Comparison of ENCODE assay signal across 8 cellular contexts in genomic region chr3:134249935-134250716, GRCh38. TPM values are rescaled to one million over a fixed set of nuclear protein-coding genes. Genes with fewer than 3 reads are reported as not detected.
DNase-seq lines count a peak whose midpoint lies in the region; ATAC-seq and TF ChIP-seq lines count a peak whose summit lies in the region.

No MANE protein-coding gene starts in this region.

- H3K27ac ChIP-seq in transverse colon = peak overlapping the region; percentile 90 to 95 (median 92)

- 1% methylated on average over 10 to 47 of the region's 85 CpGs for WGBS in transverse colon (ENCODE audit: low coverage in 1 of 2), 2 donors

- ATAC-seq in GM19023 (IDR thresholded peaks at IDR 0.05; ENCODE audit: unreplicated experiment) (peak; percentile 56), HG03135 (IDR thresholded peaks at IDR 0.05; ENCODE audit: unreplicated experiment) (peak; percentile 52)

- no peaks in the 10 kb centered on the region for H3K36me3 ChIP-seq in transverse colon

- in situ Hi-C loops in transverse colon (cut with MboI; ENCODE audit: low pct_ligation_motif_present in 1 of 4, low pct_unique_long_range_greater_than_20kb in 1 of 4, low sequenced_read_pairs in 3 of 4) = no loop called here

- H3K27me3 ChIP-seq in transverse colon = no peaks in the 10 kb centered on the region

- peak overlapping the region; percentile 78 to 97 (median 86) for H3K4me3 ChIP-seq in transverse colon

- no peak for TF ChIP-seq POLR2A in transverse colon (IDR thresholded peaks at IDR 0.05)

- no peak for TF ChIP-seq EP300 in transverse colon (IDR thresholded peaks at IDR 0.05; ENCODE audit: low read depth)

- intact Hi-C loops in transverse colon (cut with DNase I; ENCODE audit: low total_unique reads) = no loop called here

- TF ChIP-seq CTCF in transverse colon (IDR thresholded peaks at IDR 0.05) = no peak

- peaks cover 7 to 52% (median 23%) of the 10 kb centered on the region in 4 donors for H3K4me1 ChIP-seq in transverse colon

- no peaks in the 10 kb centered on the region for H3K9me3 ChIP-seq in transverse colon

- DNase-seq in Ammon's horn (ENCODE audit: low spot score) = peak; percentile 42
- peak; percentile 63 for DNase-seq in RPMI7951 (ENCODE audit: low read depth)
- peak in 3 of 4 experiments; percentile 8 to 26 (median 17) for DNase-seq in activated naive CD4-positive, alpha-beta T cell (lab: John Stamatoyannopoulos, UW)
- peak; percentile 43 for DNase-seq in globus pallidus (ENCODE audit: low spot score)
- peak; percentile 29 for DNase-seq in occipital lobe (lab: John Stamatoyannopoulos, UW)
- peak; percentile 76 for DNase-seq in transverse colon

RNA-seq across cellular contexts. Expression of gene RYK, which starts 0.5 kb away (rescaled TPM):
- total RNA-seq in RPMI7951 (2014; rRNA removed; shearing (Covaris generic)) = 88.9 and 89.6 TPM in 2 replicates
- total RNA-seq in occipital lobe (136 TPM), transverse colon (10 to 100 TPM; 20.2 to 91.1 (median 61.6) TPM)

Comparison
In these comparisons a context has a peak if more than half of its experiments do, and no peak if none do; other contexts are left out.
1. Peak in every context shown above with its lines: DNase-seq, ATAC-seq, H3K4me3 ChIP-seq and H3K27ac ChIP-seq.
2. DNase-seq: peak in every context shown above with its lines; median percentile 76 in transverse colon; 63 in RPMI7951; 43 in globus pallidus; 42 in Ammon's horn; 29 in occipital lobe; 17 in activated naive CD4-positive, alpha-beta T cell.